9 cellular contexts compared by ENCODE assay signal in genomic region chr4:69617083-69617694, GRCh38. TPM values are rescaled to one million over a fixed set of nuclear protein-coding genes. Genes with fewer than 3 reads are reported as not detected.
A peak's percentile ranks its signal among the peaks of the same experiment; 100 is the strongest.
DNase-seq lines count a peak whose midpoint lies in the region; ATAC-seq and TF ChIP-seq lines count a peak whose summit lies in the region.
"Had no signal": no experiment of that assay in that cellular context is flagged by ENCODE, and none has a peak within 500 bp of the region (broad histone marks: within the 10 kb centered on the region; RNA-seq: fewer than 3 reads in every experiment).

No MANE protein-coding gene starts in this region.

- ATAC-seq in HG02588 (IDR thresholded peaks at IDR 0.05; ENCODE audit: unreplicated experiment) (no peak), HG03571 (IDR thresholded peaks at IDR 0.05; ENCODE audit: unreplicated experiment) (no peak), GM19452 (IDR thresholded peaks at IDR 0.05; ENCODE audit: unreplicated experiment) (no peak)

- in situ Hi-C loops in KBM-7 (cut with MboI; ENCODE audit: low pct_unique_long_range_greater_than_20kb, low sequenced_read_pairs), result no loop called here

- TF ChIP-seq POLR2A in adrenal gland (IDR thresholded peaks at IDR 0.05), result no peak

- WGBS in adrenal gland, 4 donors, result 61 to 68% (median 63%) methylated on average over 6 of the region's 6 CpGs

- no peak overlapping the region for H3K27ac ChIP-seq in adrenal gland

- H3K27me3 ChIP-seq in adrenal gland, result no peaks in the 10 kb centered on the region

- H3K9me3 ChIP-seq in adrenal gland (replicated peaks in 1 of 3), result no peaks in the 10 kb centered on the region

- peak; percentile 28 to 53 (median 42) for TF ChIP-seq CTCF in adrenal gland (IDR thresholded peaks at IDR 0.05)

- no peak overlapping the region for H3K4me3 ChIP-seq in adrenal gland

- intact Hi-C loops in adrenal gland (cut with DNase I), result loop anchor here (10.0 kb wide), 2 partner anchors 292 to 302 kb away; no protein-coding TSS in a partner anchor

- H3K4me1 ChIP-seq in adrenal gland (replicated peaks in 1 of 2), result no peaks in the 10 kb centered on the region

- H3K36me3 ChIP-seq in adrenal gland (replicated peaks in 1 of 2), result no peaks in the 10 kb centered on the region

- DNase-seq in DMS53 (lab: John Stamatoyannopoulos, UW) (peak; percentile 74), KBM-7 (peak; percentile 53), adrenal gland (peak in 2 of 7 donors; percentile 19 to 27), lung microvascular endothelial cell (ENCODE audit: low read depth in 2 of 2) (peak; percentile 8 to 24)
- no peak for DNase-seq in activated effector memory CD4-positive, alpha-beta T cell treated with Interleukin-2 at 50 U/mL for 16 hours

RNA-seq across cellular contexts. Expression of gene UGT2A2, which starts 22.3 kb away (rescaled TPM):
- not detected for total RNA-seq in adrenal gland
- polyA plus RNA-seq in adrenal gland, result not detected
- total RNA-seq in lung microvascular endothelial cell, result not detected in 2 replicates
- total RNA-seq: temporal lobe had no signal

RNA-seq across cellular contexts. Expression of gene UGT2A1, which starts 35.9 kb away (rescaled TPM):
- total RNA-seq in adrenal gland (not detected), lung microvascular endothelial cell (not detected in 2 replicates)
- polyA plus RNA-seq in adrenal gland, result not detected
- total RNA-seq: temporal lobe had no signal
